In the genomic region with DNA sequence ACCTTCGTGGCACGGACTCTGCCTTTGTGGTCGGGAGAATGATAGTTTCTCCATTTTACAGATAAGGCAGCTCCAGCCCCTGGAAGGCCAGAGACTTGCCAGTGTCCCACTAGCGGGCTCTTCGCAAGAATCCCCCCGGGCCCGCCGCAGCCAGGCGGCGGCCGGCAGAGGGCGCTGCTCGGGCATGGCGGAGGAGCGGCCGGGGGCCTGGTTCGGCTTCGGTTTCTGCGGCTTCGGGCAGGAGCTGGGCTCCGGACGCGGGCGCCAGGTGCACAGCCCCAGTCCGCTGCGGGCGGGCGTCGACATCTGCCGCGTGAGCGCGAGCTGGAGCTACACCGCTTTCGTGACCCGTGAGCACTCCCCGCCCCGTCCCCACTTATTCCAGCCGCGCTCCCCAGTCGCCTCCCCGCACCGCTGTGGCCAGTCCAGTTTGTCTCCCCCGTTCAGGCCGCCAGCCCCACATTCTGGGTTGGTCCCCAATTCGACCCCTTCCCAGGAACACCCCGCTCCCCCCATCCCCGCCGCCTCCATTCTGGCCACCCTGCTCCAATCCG, we compare ENCODE assay signal across 8 cellular contexts. TPM values are rescaled to one million over a fixed set of nuclear protein-coding genes. Genes with fewer than 3 reads are reported as not detected.
DNase-seq lines count a peak whose midpoint lies in the region; ATAC-seq, FAIRE-seq and TF ChIP-seq lines count a peak whose summit lies in the region.

No MANE protein-coding gene starts in this region.

- no peaks in the 10 kb centered on the region for H3K9me3 Mint-ChIP-seq in progenitor cell of endocrine pancreas (ENCODE audit: low read depth)

- no peak overlapping the region for H3K4me3 ChIP-seq in KMS-11 (IDR thresholded peaks at IDR 0.05; ENCODE audit: insufficient read depth, low read depth, low read length)
- peak overlapping the region; percentile 72 for H3K4me3 ChIP-seq in SU-DHL-6 (ENCODE audit: insufficient read depth, low read length, poor library complexity, severe bottlenecking)
- peak overlapping the region; percentile 66 for H3K4me3 ChIP-seq in upper lobe of right lung

- no peaks in the 10 kb centered on the region for H3K9me3 ChIP-seq in SU-DHL-6 (ENCODE audit: insufficient read depth, low read length)
- no peaks in the 10 kb centered on the region for H3K9me3 ChIP-seq in upper lobe of right lung

- H3K4me1 ChIP-seq in KMS-11 (ENCODE audit: low read depth, poor library complexity, severe bottlenecking) (peaks cover 3% of the 10 kb centered on the region), upper lobe of right lung (peaks cover 21% of the 10 kb centered on the region)

- peak; percentile 83 for DNase-seq in D721Med (ENCODE audit: insufficient read length, low spot score)
- DNase-seq in amniotic stem cell (lab: John Stamatoyannopoulos, UW) = peak; percentile 9
- peak; percentile 79 for DNase-seq in left cardiac atrium
- DNase-seq in progenitor cell of endocrine pancreas (ENCODE audit: low spot score, unreplicated experiment) = peak; percentile 87
- DNase-seq in upper lobe of right lung = peak; percentile 89
- no peak for DNase-seq in A172 (ENCODE audit: low spot score)

- no peaks in the 10 kb centered on the region for H3K27me3 Mint-ChIP-seq in progenitor cell of endocrine pancreas

- peaks cover 22% of the 10 kb centered on the region for H3F3A ChIP-seq in SU-DHL-6 (ENCODE audit: insufficient read depth)

- H3K9ac ChIP-seq in KMS-11 = peak overlapping the region; percentile 99; the same call in 1 of the 2 replicates
- H3K9ac ChIP-seq in SU-DHL-6 (ENCODE audit: low read length) = peak overlapping the region; percentile 87

- no peak for FAIRE-seq in D721Med (lab: Jason Lieb, UNC)

- H3K27me3 ChIP-seq in KMS-11 (ENCODE audit: insufficient read depth, low read depth) (no peaks in the 10 kb centered on the region), SU-DHL-6 (ENCODE audit: low read length) (no peaks in the 10 kb centered on the region), upper lobe of right lung (no peaks in the 10 kb centered on the region)

- peak overlapping the region; percentile 86 for H3K4me3 Mint-ChIP-seq in progenitor cell of endocrine pancreas (ENCODE audit: low read depth)

- H3K27ac ChIP-seq in KMS-11 (peak overlapping the region; percentile 99; the same call in 1 of the 2 replicates), SU-DHL-6 (ENCODE audit: low read depth, low read length) (peak overlapping the region; percentile 94; the same call in 1 of the 2 replicates), upper lobe of right lung (no peak overlapping the region)

- H3K4me2 ChIP-seq in KMS-11 (peak overlapping the region; percentile 94), SU-DHL-6 (ENCODE audit: low read depth, low read length, poor library complexity, severe bottlenecking) (peak overlapping the region; percentile 89)

- TF ChIP-seq CTCF in D721Med (IDR thresholded peaks at IDR 0.05; ENCODE audit: insufficient read depth, missing control alignments) (peak; percentile 66), KMS-11 (conservative IDR thresholded peaks at IDR 0.05; ENCODE audit: low read depth, low read length) (peak; percentile 55), SU-DHL-6 (IDR thresholded peaks at IDR 0.05; ENCODE audit: insufficient read depth, low read length, poor library complexity, severe bottlenecking) (peak; percentile 97), progenitor cell of endocrine pancreas (IDR thresholded peaks at IDR 0.05; ENCODE audit: unreplicated experiment) (peak; percentile 98), upper lobe of right lung (IDR thresholded peaks at IDR 0.05) (peak; percentile 95)

- no peaks in the 10 kb centered on the region; the same call in 1 of the 2 replicates for H3K36me3 ChIP-seq in KMS-11 (ENCODE audit: insufficient read depth)
- no peaks in the 10 kb centered on the region for H3K36me3 ChIP-seq in SU-DHL-6 (ENCODE audit: low read length)
- H3K36me3 ChIP-seq in upper lobe of right lung = peaks cover 29% of the 10 kb centered on the region

- H3K9me2 ChIP-seq in SU-DHL-6 (replicated peaks; ENCODE audit: insufficient read depth, low read length) = no peaks in the 10 kb centered on the region

- ATAC-seq in left cardiac atrium (peak; percentile 39 to 43), upper lobe of right lung (peak; percentile 66)

- H3K4me1 Mint-ChIP-seq in progenitor cell of endocrine pancreas (ENCODE audit: low read depth) = peaks cover 9% of the 10 kb centered on the region

- peaks cover 9% of the 10 kb centered on the region for H3K36me3 Mint-ChIP-seq in progenitor cell of endocrine pancreas (ENCODE audit: insufficient read depth)

- intact Hi-C loops in left cardiac atrium (cut with DNase I) = loop anchor here (2.0 to 10.0 kb wide), 3 partner anchors 68 to 316 kb away; a partner anchor contains a TSS
- intact Hi-C loops in upper lobe of right lung (cut with DNase I) = no loop called here

- H3K79me2 ChIP-seq in KMS-11 (ENCODE audit: insufficient read depth, low read depth) (peaks cover 15% of the 10 kb centered on the region; the same call in 1 of the 2 replicates), SU-DHL-6 (ENCODE audit: insufficient read depth, low read length) (peaks cover 3% of the 10 kb centered on the region; the same call in 1 of the 2 replicates)

- H2AFZ ChIP-seq in KMS-11 (ENCODE audit: low read depth) (no peak overlapping the region), SU-DHL-6 (ENCODE audit: low read depth, low read length, severe bottlenecking) (no peak overlapping the region)

- no peaks in the 10 kb centered on the region for H4K20me1 ChIP-seq in KMS-11 (ENCODE audit: insufficient read depth)
- H4K20me1 ChIP-seq in SU-DHL-6 (ENCODE audit: low read depth, low read length) = no peaks in the 10 kb centered on the region

- H3K27ac Mint-ChIP-seq in progenitor cell of endocrine pancreas = peak overlapping the region; percentile 69

RNA-seq across cellular contexts. Expression of a gene that starts 1.9 kb away (rescaled TPM):
- 10 to 100 TPM in 1 of 2 donors, 1 to 10 TPM in 1; 8.4 to 10.6 TPM for total RNA-seq in left cardiac atrium
- total RNA-seq in progenitor cell of endocrine pancreas = 20.6 and 23.0 TPM in 2 replicates
- total RNA-seq in upper lobe of right lung = 8.6 TPM
- 9.2 and 11.0 TPM in 2 replicates for total RNA-seq in A172 (2014; rRNA removed; shearing (Covaris generic))

RNA-seq across cellular contexts. Expression of a gene that starts 21.5 kb away (rescaled TPM):
- 10 to 100 TPM; 27.3 to 29.5 TPM for total RNA-seq in left cardiac atrium
- 83.4 and 90.6 TPM in 2 replicates for total RNA-seq in progenitor cell of endocrine pancreas
- 60.9 TPM for total RNA-seq in upper lobe of right lung
- 64.5 and 64.7 TPM in 2 replicates for total RNA-seq in A172 (2014; rRNA removed; shearing (Covaris generic))

RNA-seq across cellular contexts. Expression of a gene that starts 24.3 kb away (rescaled TPM):
- 10 to 100 TPM; 12.2 to 17.1 TPM for total RNA-seq in left cardiac atrium
- total RNA-seq in progenitor cell of endocrine pancreas = 14.5 and 16.6 TPM in 2 replicates
- 12.4 TPM for total RNA-seq in upper lobe of right lung
- total RNA-seq in A172 (2014; rRNA removed; shearing (Covaris generic)) = 11.3 and 15.4 TPM in 2 replicates

RNA-seq across cellular contexts. Expression of a gene that starts 37.7 kb away (rescaled TPM):
- total RNA-seq in left cardiac atrium (1 to 10 TPM; 6.2 to 6.9 TPM), progenitor cell of endocrine pancreas (79.1 and 81.5 TPM in 2 replicates), upper lobe of right lung (4.6 TPM)
- total RNA-seq in A172 (2014; rRNA removed; shearing (Covaris generic)) = 311 and 334 TPM in 2 replicates

RNA-seq across cellular contexts. Expression of a gene that starts 53.5 kb away (rescaled TPM):
- total RNA-seq in left cardiac atrium (10 to 100 TPM; 79.3 to 83.2 TPM), progenitor cell of endocrine pancreas (111 and 117 TPM in 2 replicates), upper lobe of right lung (94.0 TPM)
- 7.3 and 8.0 TPM in 2 replicates for total RNA-seq in A172 (2014; rRNA removed; shearing (Covaris generic))
